ENCODE assay signal across 9 cellular contexts in the genomic region with DNA sequence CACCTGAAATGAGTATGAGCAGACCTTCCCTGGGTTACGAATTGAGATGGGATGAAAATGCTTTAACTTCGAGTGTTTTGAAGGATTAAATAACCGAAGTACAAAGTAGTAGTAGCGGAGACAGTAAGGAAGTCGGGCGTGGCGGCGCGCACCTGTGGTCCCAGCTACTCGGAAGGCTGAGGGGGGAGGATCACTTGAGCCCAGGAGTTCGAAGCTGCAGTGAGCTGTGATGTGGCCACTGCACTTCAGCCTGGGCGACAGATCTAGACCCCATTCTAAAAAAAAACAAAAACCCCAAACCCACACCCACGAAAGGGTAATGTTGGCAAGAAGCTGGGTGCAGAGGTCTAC. TPM values are rescaled to one million over a fixed set of nuclear protein-coding genes. Genes with fewer than 3 reads are reported as not detected.
DNase-seq lines count a peak whose midpoint lies in the region; ATAC-seq lines count a peak whose summit lies in the region.
"Not testable (repeated sequence)": the region's sequence is repeated elsewhere in the genome, so short reads cannot be mapped to it uniquely, and the experiment has no call there.
"Had no signal": no experiment of that assay in that cellular context is flagged by ENCODE, and none has a peak within 500 bp of the region (broad histone marks: within the 10 kb centered on the region; RNA-seq: fewer than 3 reads in every experiment).

No MANE protein-coding gene starts in this region.

- CTCF ChIA-PET in activated CD8-positive, alpha-beta T cell treated with anti-CD3 and anti-CD28 coated beads, Interleukin-2, amount 10 ng/mL, durations not matched to agents 7 days and 5 days (lab: Charles Lee): not testable (repeated sequence)

- not testable (repeated sequence) for H3K4me3 Mint-ChIP-seq in activated CD8-positive, alpha-beta T cell treated with anti-CD3 and anti-CD28 coated beads, Interleukin-2, amount 10 ng/mL, durations not matched to agents 7 days and 5 days; stimulated activated memory B cell treated with anti-CD40 and anti-IgM and Interleukin-4, amounts not matched to agents 10 μg/mL and 1 μg/mL and 100 μg/mL, for 72 hours

- H3K36me3 Mint-ChIP-seq in activated CD8-positive, alpha-beta T cell treated with anti-CD3 and anti-CD28 coated beads, Interleukin-2, amount 10 ng/mL, durations not matched to agents 7 days and 5 days (ENCODE audit: low read depth); stimulated activated memory B cell treated with anti-CD40 and anti-IgM and Interleukin-4, amounts not matched to agents 10 μg/mL and 1 μg/mL and 100 μg/mL, for 72 hours: not testable (repeated sequence)

- intact Hi-C loops in left colon (cut with DNase I, micrococcal nuclease): not testable (repeated sequence)

- not testable (repeated sequence) for DNase-seq in activated CD8-positive, alpha-beta T cell treated with anti-CD3 and anti-CD28 coated beads, Interleukin-2, amount 10 ng/mL, durations not matched to agents 7 days and 5 days; left colon

- peak; percentile 18 for ATAC-seq in GM18502 (IDR thresholded peaks at IDR 0.05; ENCODE audit: poor library complexity, unreplicated experiment)
- peak; percentile 1 for ATAC-seq in GM19397 (IDR thresholded peaks at IDR 0.05; ENCODE audit: unreplicated experiment)
- peak; percentile 5 for ATAC-seq in GM21723 (IDR thresholded peaks at IDR 0.05; ENCODE audit: unreplicated experiment)
- ATAC-seq in HG02840 (IDR thresholded peaks at IDR 0.05; ENCODE audit: low FRiP score, unreplicated experiment): peak; percentile 9
- peak; percentile 10 for ATAC-seq in HG03432 (IDR thresholded peaks at IDR 0.05; ENCODE audit: unreplicated experiment)
- ATAC-seq in activated CD8-positive, alpha-beta T cell treated with anti-CD3 and anti-CD28 coated beads, Interleukin-2, amount 10 ng/mL, durations not matched to agents 7 days and 5 days: peak; percentile 15
- ATAC-seq in left colon: peak; percentile 50
- peak; percentile 5 for ATAC-seq in stimulated activated memory B cell treated with anti-CD40 and anti-IgM and Interleukin-4, amounts not matched to agents 10 μg/mL and 1 μg/mL and 100 μg/mL, for 72 hours

- H3K27me3 Mint-ChIP-seq in activated CD8-positive, alpha-beta T cell treated with anti-CD3 and anti-CD28 coated beads, Interleukin-2, amount 10 ng/mL, durations not matched to agents 7 days and 5 days (ENCODE audit: low read depth); stimulated activated memory B cell treated with anti-CD40 and anti-IgM and Interleukin-4, amounts not matched to agents 10 μg/mL and 1 μg/mL and 100 μg/mL, for 72 hours: not testable (repeated sequence)

- H3K4me1 Mint-ChIP-seq in activated CD8-positive, alpha-beta T cell treated with anti-CD3 and anti-CD28 coated beads, Interleukin-2, amount 10 ng/mL, durations not matched to agents 7 days and 5 days (ENCODE audit: low read depth); stimulated activated memory B cell treated with anti-CD40 and anti-IgM and Interleukin-4, amounts not matched to agents 10 μg/mL and 1 μg/mL and 100 μg/mL, for 72 hours: not testable (repeated sequence)

- not testable (repeated sequence) for H3K9me3 Mint-ChIP-seq in activated CD8-positive, alpha-beta T cell treated with anti-CD3 and anti-CD28 coated beads, Interleukin-2, amount 10 ng/mL, durations not matched to agents 7 days and 5 days (ENCODE audit: insufficient read depth); stimulated activated memory B cell treated with anti-CD40 and anti-IgM and Interleukin-4, amounts not matched to agents 10 μg/mL and 1 μg/mL and 100 μg/mL, for 72 hours

- POLR2A ChIA-PET in activated CD8-positive, alpha-beta T cell treated with anti-CD3 and anti-CD28 coated beads, Interleukin-2, amount 10 ng/mL, durations not matched to agents 7 days and 5 days (lab: Charles Lee): not testable (repeated sequence)

- H3K27ac Mint-ChIP-seq in activated CD8-positive, alpha-beta T cell treated with anti-CD3 and anti-CD28 coated beads, Interleukin-2, amount 10 ng/mL, durations not matched to agents 7 days and 5 days; stimulated activated memory B cell treated with anti-CD40 and anti-IgM and Interleukin-4, amounts not matched to agents 10 μg/mL and 1 μg/mL and 100 μg/mL, for 72 hours: not testable (repeated sequence)

RNA-seq across cellular contexts. Expression of a gene that starts 15.4 kb away (rescaled TPM):
- 1 to 10 TPM; 8.2 to 8.3 TPM for total RNA-seq in activated CD8-positive, alpha-beta T cell treated with anti-CD3 and anti-CD28 coated beads, Interleukin-2, amount 10 ng/mL, durations not matched to agents 7 days and 5 days
- total RNA-seq in left colon: 1 to 10 TPM; 4.2 to 6.4 TPM
- total RNA-seq: HT1080 had no signal
